ENCODE assay signal across 10 cellular contexts in genomic region chr6:17483391-17484016, GRCh38.
DNase-seq lines count a peak whose midpoint lies in the region; ATAC-seq and TF ChIP-seq lines count a peak whose summit lies in the region.
"Had no signal": no experiment of that assay in that cellular context is flagged by ENCODE, and none has a peak within 500 bp of the region (broad histone marks: within the 10 kb centered on the region; RNA-seq: fewer than 3 reads in every experiment).

No MANE protein-coding gene starts in this region.

- peaks cover 3% of the 10 kb centered on the region; the same call in 1 of the 2 replicates for H3K36me3 ChIP-seq in HUES6 (ENCODE audit: control insufficient read depth, insufficient read depth, low read length)
- peaks cover 0 to 3% (median 0%) of the 10 kb centered on the region in 4 donors for H3K36me3 ChIP-seq in esophagus muscularis mucosa
- H3K36me3 ChIP-seq in psoas muscle (ENCODE audit: insufficient read depth in 1 of 2, low read depth in 1 of 2), result peaks cover 0 to 37% of the 10 kb centered on the region in 2 donors
- H3K36me3 ChIP-seq in esophagus squamous epithelium, result no peaks in the 10 kb centered on the region

- 88% methylated on average over 11 of the region's 11 CpGs for WGBS in esophagus muscularis mucosa
- WGBS in right cardiac atrium, result 62% methylated on average over 11 of the region's 11 CpGs
- 56 to 77% (median 57%) methylated on average over 11 of the region's 11 CpGs for WGBS in psoas muscle, 3 donors
- 84 to 85% methylated on average over 6 to 8 of the region's 11 CpGs for WGBS in esophagus squamous epithelium, 2 donors

- H3K27ac ChIP-seq in HUES6 (ENCODE audit: low read depth, low read length) (peak overlapping the region; percentile 21; the same call in 1 of the 2 replicates), esophagus muscularis mucosa (replicated peaks in 1 of 4) (no peak overlapping the region), right cardiac atrium (ENCODE audit: low read length) (peak overlapping the region; percentile 87), psoas muscle (peak overlapping the region; percentile 88), esophagus squamous epithelium (no peak overlapping the region)
- H3K27ac ChIP-seq: RWPE1 had no signal

- H3K27me3 ChIP-seq in HUES6 (ENCODE audit: control insufficient read depth, insufficient read depth, low read length), result no peaks in the 10 kb centered on the region
- no peaks in the 10 kb centered on the region for H3K27me3 ChIP-seq in esophagus muscularis mucosa
- no peaks in the 10 kb centered on the region for H3K27me3 ChIP-seq in right cardiac atrium (ENCODE audit: control insufficient read depth, insufficient read depth)
- H3K27me3 ChIP-seq in psoas muscle (ENCODE audit: insufficient read depth in 3 of 3, low read length in 2 of 3), result no peaks in the 10 kb centered on the region
- H3K27me3 ChIP-seq in esophagus squamous epithelium, result no peaks in the 10 kb centered on the region

- no peaks in the 10 kb centered on the region for H3K9me3 ChIP-seq in HUES6 (ENCODE audit: control insufficient read depth, insufficient read depth, low read depth, low read length)
- H3K9me3 ChIP-seq in esophagus muscularis mucosa, result no peaks in the 10 kb centered on the region
- no peaks in the 10 kb centered on the region for H3K9me3 ChIP-seq in right cardiac atrium (ENCODE audit: control insufficient read depth, low read length)
- H3K9me3 ChIP-seq in psoas muscle, result no peaks in the 10 kb centered on the region
- no peaks in the 10 kb centered on the region for H3K9me3 ChIP-seq in esophagus squamous epithelium

- TF ChIP-seq CTCF in esophagus muscularis mucosa (IDR thresholded peaks at IDR 0.05) (no peak), psoas muscle (IDR thresholded peaks at IDR 0.05) (no peak), esophagus squamous epithelium (IDR thresholded peaks at IDR 0.05) (no peak)

- DNase-seq in esophagus muscularis mucosa (ENCODE audit: extremely low spot score) (peak; percentile 74), right cardiac atrium (no peak), psoas muscle (no peak), CD1c-positive myeloid dendritic cell (ENCODE audit: extremely low spot score) (no peak), esophagus squamous epithelium (lab: John Stamatoyannopoulos, UW) (no peak)
- no peak for DNase-seq in central memory CD4-positive, alpha-beta T cell
- DNase-seq: EL, MV-4-11 had no signal

- H3K4me3 ChIP-seq in HUES6 (ENCODE audit: low read depth, low read length) (no peak overlapping the region), esophagus muscularis mucosa (no peak overlapping the region), right cardiac atrium (ENCODE audit: low read length) (no peak overlapping the region), psoas muscle (peak overlapping the region; percentile 13), esophagus squamous epithelium (no peak overlapping the region)

- TF ChIP-seq EP300 in esophagus muscularis mucosa (IDR thresholded peaks at IDR 0.05), result no peak

- no peak overlapping the region for H3K9ac ChIP-seq in HUES6 (ENCODE audit: low read length)

- H3K4me1 ChIP-seq in HUES6 (ENCODE audit: control insufficient read depth, insufficient read depth, low read length), result peaks cover 13% of the 10 kb centered on the region
- H3K4me1 ChIP-seq in esophagus muscularis mucosa, result peaks cover 7 to 21% (median 12%) of the 10 kb centered on the region in 4 donors
- H3K4me1 ChIP-seq in right cardiac atrium (ENCODE audit: control insufficient read depth, insufficient read depth, low read length), result peaks cover 5% of the 10 kb centered on the region
- H3K4me1 ChIP-seq in psoas muscle, result peaks cover 33% of the 10 kb centered on the region
- H3K4me1 ChIP-seq in esophagus squamous epithelium, result no peaks in the 10 kb centered on the region

- intact Hi-C loops in esophagus muscularis mucosa (cut with DNase I) (no loop called here), right cardiac atrium (cut with DNase I) (no loop called here), psoas muscle (cut with DNase I) (loop anchor here in 1 of 2 donors (10.0 kb wide), 2 partner anchors 169 to 319 kb away; no protein-coding TSS in a partner anchor), esophagus squamous epithelium (cut with DNase I) (no loop called here)

- TF ChIP-seq POLR2A in esophagus muscularis mucosa (IDR thresholded peaks at IDR 0.05; ENCODE audit: low read depth) (no peak), esophagus squamous epithelium (IDR thresholded peaks at IDR 0.05) (no peak)

- ATAC-seq in right cardiac atrium (peak; percentile 31 to 42), psoas muscle (peak; percentile 20 to 49 (median 39))

Comparison
In these comparisons a context has a peak if more than half of its experiments do, and no peak if none do; other contexts are left out.
1. H3K27ac ChIP-seq: peak in HUES6 (single experiment), right cardiac atrium (single experiment) and psoas muscle (single experiment); none in esophagus muscularis mucosa (0 of 4) and esophagus squamous epithelium (0 of 4).